ENCODE assay signal across 8 cellular contexts in genomic region chr2:202831241-202831997, GRCh38. TPM values are rescaled to one million over a fixed set of nuclear protein-coding genes. Genes with fewer than 3 reads are reported as not detected.
DNase-seq lines count a peak whose midpoint lies in the region; ATAC-seq and TF ChIP-seq lines count a peak whose summit lies in the region.

No MANE protein-coding gene starts in this region.

- no peak for TF ChIP-seq POLR2A in esophagus muscularis mucosa (IDR thresholded peaks at IDR 0.05; ENCODE audit: low read depth)
- no peak for TF ChIP-seq POLR2A in vagina (IDR thresholded peaks at IDR 0.05)

- no peak overlapping the region for H3K4me2 ChIP-seq in neural cell (ENCODE audit: low read length)

- peaks cover 16% of the 10 kb centered on the region for H3K4me1 Mint-ChIP-seq in Calu3 (ENCODE audit: low read depth, unreplicated experiment)

- no peak overlapping the region for H3K4me3 Mint-ChIP-seq in Calu3 (ENCODE audit: low read depth, unreplicated experiment)

- H3K27ac ChIP-seq in esophagus muscularis mucosa (replicated peaks in 1 of 4) (no peak overlapping the region), neural cell (ENCODE audit: low read length) (no peak overlapping the region), vagina (no peak overlapping the region)

- peaks cover 0 to 8% (median 1%) of the 10 kb centered on the region in 4 donors for H3K4me1 ChIP-seq in esophagus muscularis mucosa
- H3K4me1 ChIP-seq in vagina = no peaks in the 10 kb centered on the region

- WGBS in esophagus muscularis mucosa = 43% methylated on average over 4 of the region's 4 CpGs

- TF ChIP-seq CTCF in Calu3 (IDR thresholded peaks at IDR 0.05; ENCODE audit: unreplicated experiment) (peak; percentile 32), esophagus muscularis mucosa (IDR thresholded peaks at IDR 0.05) (peak; percentile 40 to 56 (median 42)), neural cell (IDR thresholded peaks at IDR 0.05; ENCODE audit: poor library complexity, severe bottlenecking) (peak; percentile 27), vagina (IDR thresholded peaks at IDR 0.05) (peak in 1 of 3 experiments; percentile 16)

- ATAC-seq in GM21381 (IDR thresholded peaks at IDR 0.05; ENCODE audit: unreplicated experiment) = no peak

- no peaks in the 10 kb centered on the region for H3K9me3 Mint-ChIP-seq in Calu3 (ENCODE audit: low read depth, unreplicated experiment)

- no peaks in the 10 kb centered on the region for H3K27me3 Mint-ChIP-seq in Calu3 (ENCODE audit: unreplicated experiment)

- TF ChIP-seq RAD21 in neural cell (conservative IDR thresholded peaks at IDR 0.05) = peak; percentile 26

- H3K4me3 ChIP-seq in esophagus muscularis mucosa (no peak overlapping the region), neural cell (ENCODE audit: low read length) (no peak overlapping the region), vagina (no peak overlapping the region)

- BruUV-seq in Calu3 (replicated peaks; lab: Mats Ljungman, UMichigan) = no TSS peak

- intact Hi-C loops in Calu3 (cut with micrococcal nuclease; ENCODE audit: unreplicated experiment) (loop anchor here (2.0 to 10.0 kb wide), 5 partner anchors 39 to 1073 kb away; partner anchors contain the start of gene ICA1L), esophagus muscularis mucosa (cut with DNase I) (no loop called here), vagina (cut with DNase I) (no loop called here)

- no peaks in the 10 kb centered on the region for H3K9me3 ChIP-seq in esophagus muscularis mucosa
- no peaks in the 10 kb centered on the region for H3K9me3 ChIP-seq in neural cell (ENCODE audit: low read length)
- H3K9me3 ChIP-seq in vagina = no peaks in the 10 kb centered on the region

- no peaks in the 10 kb centered on the region for H4K20me1 ChIP-seq in neural cell (ENCODE audit: insufficient read depth)

- H3K36me3 ChIP-seq in esophagus muscularis mucosa = no peaks in the 10 kb centered on the region
- no peaks in the 10 kb centered on the region for H3K36me3 ChIP-seq in neural cell (ENCODE audit: insufficient read depth, low read length)
- H3K36me3 ChIP-seq in vagina = no peaks in the 10 kb centered on the region

- TF ChIP-seq EP300 in esophagus muscularis mucosa (IDR thresholded peaks at IDR 0.05) (no peak), neural cell (conservative IDR thresholded peaks at IDR 0.05; ENCODE audit: poor library complexity, severe bottlenecking) (no peak)

- no peaks in the 10 kb centered on the region for H3K36me3 Mint-ChIP-seq in Calu3 (ENCODE audit: insufficient read depth, unreplicated experiment)

- H3K9me2 ChIP-seq in neural cell (ENCODE audit: insufficient read depth, low read length) = no peaks in the 10 kb centered on the region

- no peak overlapping the region for H2AFZ ChIP-seq in neural cell (ENCODE audit: low read depth, low read length)

- CTCF ChIA-PET in Calu3 (lab: Charles Lee) = no interaction called here

- peak overlapping the region; percentile 43 for H3K27ac Mint-ChIP-seq in Calu3 (ENCODE audit: unreplicated experiment)

- no peaks in the 10 kb centered on the region for H3F3A ChIP-seq in neural cell (ENCODE audit: insufficient read depth, low read length, poor library complexity, severe bottlenecking)

- no peaks in the 10 kb centered on the region for H3K27me3 ChIP-seq in esophagus muscularis mucosa
- H3K27me3 ChIP-seq in neural cell (ENCODE audit: insufficient read depth, low read depth, low read length) = no peaks in the 10 kb centered on the region
- no peaks in the 10 kb centered on the region for H3K27me3 ChIP-seq in vagina

- DNase-seq in Calu3 (peak; percentile 70), H4 (ENCODE audit: low spot score) (peak; percentile 77), NCI-H345 treated with DMSO at 0.1 percent for 48 hours (lab: John Stamatoyannopoulos, UW; ENCODE audit: unreplicated experiment) (peak; percentile 10), esophagus muscularis mucosa (ENCODE audit: extremely low spot score) (no peak), vagina (ENCODE audit: extremely low spot score in 2 of 2) (no peak)
- peak; percentile 22 for DNase-seq in activated CD4-positive, alpha-beta T cell treated with anti-CD3 and anti-CD28 coated beads, Interleukin-2, amount 50 U/mL, for 1 hour

- H3K79me2 ChIP-seq in neural cell (replicated peaks; ENCODE audit: insufficient read depth, low read length) = no peaks in the 10 kb centered on the region

- H3K9ac ChIP-seq in neural cell (ENCODE audit: low read length) = no peak overlapping the region

TF ChIP-seq in neural cell, 6 proteins besides CTCF, POLR2A, EP300 and RAD21:
- TF ChIP-seq POLR2AphosphoS5 (IDR thresholded peaks at IDR 0.05) (no peak), SMC3 (conservative IDR thresholded peaks at IDR 0.05; ENCODE audit: poor library complexity) (peak; percentile 26)

RNA-seq across cellular contexts. Expression of gene ICA1L, which starts 40.1 kb away (rescaled TPM):
- 1.2 and 1.3 TPM in 2 replicates for total RNA-seq in Calu3 (2022)
- 4.1 and 5.7 TPM in 2 replicates for total RNA-seq in H4 (2014; rRNA removed; shearing (Covaris generic))
- total RNA-seq in esophagus muscularis mucosa = 10 to 100 TPM in 2 of 4 donors, 1 to 10 TPM in 2; 9.6 to 14.4 (median 11.8) TPM
- polyA plus RNA-seq in neural cell = 61.2 and 61.4 TPM in 2 replicates
- 73.0 and 81.3 TPM in 2 replicates for polyA minus RNA-seq in neural cell
- 21.6 TPM for total RNA-seq in vagina

Comparison
In these comparisons a context has a peak if more than half of its experiments do, and no peak if none do; other contexts are left out.
1. DNase-seq: peak in Calu3 (single experiment), H4 (single experiment), NCI-H345 treated with DMSO at 0.1 percent for 48 hours (single experiment) and activated CD4-positive, alpha-beta T cell treated with anti-CD3 and anti-CD28 coated beads, Interleukin-2, amount 50 U/mL, for 1 hour (single experiment); none in esophagus muscularis mucosa (single experiment) and vagina (0 of 2).